ENCODE assay signal across 26 cellular contexts in the genomic region with DNA sequence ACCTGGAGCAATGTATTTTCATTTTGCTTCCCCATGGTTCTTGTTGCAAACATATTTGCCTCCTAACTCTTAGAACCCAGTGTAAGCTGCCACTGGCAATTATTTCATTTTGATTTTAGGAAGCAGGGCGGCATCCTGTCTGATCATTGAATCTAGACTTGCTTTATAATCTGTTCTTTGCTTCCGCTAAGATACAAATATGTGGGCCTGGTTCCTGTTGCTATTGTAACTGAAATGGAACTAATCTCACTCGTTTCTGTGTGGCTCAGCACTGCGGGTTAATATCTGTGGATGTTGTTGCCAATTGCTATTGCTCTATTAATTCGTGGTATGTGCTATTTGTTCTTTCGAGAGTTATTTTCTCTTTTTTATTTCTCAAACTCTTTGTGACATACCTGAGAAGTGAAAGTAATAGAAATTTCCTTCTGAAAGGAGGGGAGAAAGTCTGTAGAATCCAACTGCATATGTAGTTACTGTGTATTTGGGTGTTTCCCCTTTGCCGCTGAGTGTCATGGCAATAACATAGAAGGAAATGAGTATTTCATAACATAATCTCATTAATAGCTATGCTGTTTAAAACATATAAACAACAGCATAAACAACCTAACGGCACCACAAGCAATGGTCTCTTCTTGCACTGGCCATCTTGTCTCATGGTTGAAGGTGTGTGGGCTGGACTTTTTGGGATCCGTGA.
A peak's percentile ranks its signal among the peaks of the same experiment; 100 is the strongest.
DNase-seq lines count a peak whose midpoint lies in the region; ATAC-seq lines count a peak whose summit lies in the region.
"Had no signal": no experiment of that assay in that cellular context is flagged by ENCODE, and none has a peak within 500 bp of the region (broad histone marks: within the 10 kb centered on the region; RNA-seq: fewer than 3 reads in every experiment).

No MANE protein-coding gene starts in this region.

- H3K27me3 ChIP-seq in endocrine pancreas (ENCODE audit: control insufficient read depth, insufficient read depth, low read length) = no peaks in the 10 kb centered on the region
- H3K27me3 ChIP-seq: stomach, transverse colon had no signal

- no peaks in the 10 kb centered on the region for H3K36me3 ChIP-seq in endocrine pancreas (ENCODE audit: control insufficient read depth, insufficient read depth, low read length)
- H3K36me3 ChIP-seq: prostate gland, stomach, transverse colon had no signal

- no peak overlapping the region for H3K9ac ChIP-seq in endocrine pancreas (ENCODE audit: control insufficient read depth, insufficient read depth, low read length)

- ATAC-seq in GM18907 (IDR thresholded peaks at IDR 0.05; ENCODE audit: unreplicated experiment) (peak; percentile 54), HG02588 (IDR thresholded peaks at IDR 0.05; ENCODE audit: unreplicated experiment) (no peak)
- ATAC-seq: SK-N-SH treated with all-trans-retinoic acid at 6 μM for 48 hours had no signal

- H3K4me3 Mint-ChIP-seq in immature natural killer cell = no peak overlapping the region
- no peak overlapping the region for H3K4me3 Mint-ChIP-seq in activated CD4-positive, alpha-beta T cell treated with anti-CD3 and anti-CD28 coated beads, Interleukin-2, amount 10 ng/mL, durations not matched to agents 24 days and 14 days
- H3K4me3 Mint-ChIP-seq: activated naive CD4-positive, alpha-beta T cell treated with anti-CD3 and anti-CD28 coated beads, Interleukin-2, amount 10 ng/mL, durations not matched to agents 7 days and 5 days; mesothelial cell of epicardium had no signal

- no peaks in the 10 kb centered on the region for H3K36me3 Mint-ChIP-seq in immature natural killer cell
- H3K36me3 Mint-ChIP-seq in activated CD4-positive, alpha-beta T cell treated with anti-CD3 and anti-CD28 coated beads, Interleukin-2, amount 10 ng/mL, durations not matched to agents 24 days and 14 days (ENCODE audit: low read depth) = no peaks in the 10 kb centered on the region
- H3K36me3 Mint-ChIP-seq: activated naive CD4-positive, alpha-beta T cell treated with anti-CD3 and anti-CD28 coated beads, Interleukin-2, amount 10 ng/mL, durations not matched to agents 7 days and 5 days; mesothelial cell of epicardium had no signal

- DNase-seq in NOMO-1 treated with DMSO at 0.1 percent for 48 hours (lab: John Stamatoyannopoulos, UW; ENCODE audit: unreplicated experiment) (peak; percentile 62), pulmonary artery endothelial cell (ENCODE audit: low read depth, low spot score) (peak; percentile 39), immature natural killer cell (no peak), NCI-H526 treated with DMSO at 0.1 percent for 48 hours (lab: John Stamatoyannopoulos, UW) (no peak)
- DNase-seq in activated CD4-positive, alpha-beta T cell treated with anti-CD3 and anti-CD28 coated beads, Interleukin-2, amount 10 ng/mL, durations not matched to agents 24 days and 14 days = no peak
- DNase-seq: activated CD4-positive, CD25-positive, alpha-beta regulatory T cell treated with anti-CD3 and anti-CD28 coated beads, Interleukin-2, amount 50 U/mL, for 72 hours; activated naive CD4-positive, alpha-beta T cell treated with anti-CD3 and anti-CD28 coated beads, Interleukin-2, amount 10 ng/mL, durations not matched to agents 7 days and 5 days; activated T-cell treated with anti-CD3 and anti-CD28 coated beads, Interleukin-2, amount 50 U/mL, for 48 hours; AML-193; caudate nucleus; COR-L47; erythroblast; foreskin melanocyte; hypothalamus; IMR-90; MM.1S; NCI-H82; stimulated activated CD4-positive, alpha-beta T cell treated with anti-CD3 and anti-CD28 coated beads, Interleukin-4, amount 100 ng/mL, for 24 hours; stomach; transverse colon had no signal

- no peak overlapping the region for H3K27ac Mint-ChIP-seq in immature natural killer cell
- H3K27ac Mint-ChIP-seq in activated CD4-positive, alpha-beta T cell treated with anti-CD3 and anti-CD28 coated beads, Interleukin-2, amount 10 ng/mL, durations not matched to agents 24 days and 14 days = no peak overlapping the region
- H3K27ac Mint-ChIP-seq: activated naive CD4-positive, alpha-beta T cell treated with anti-CD3 and anti-CD28 coated beads, Interleukin-2, amount 10 ng/mL, durations not matched to agents 7 days and 5 days; mesothelial cell of epicardium had no signal

- H3K4me1 ChIP-seq in endocrine pancreas (ENCODE audit: control insufficient read depth, insufficient read depth, low read length) = peaks cover 8% of the 10 kb centered on the region
- H3K4me1 ChIP-seq: prostate gland, stomach had no signal

- intact Hi-C loops in activated CD4-positive, alpha-beta T cell treated with anti-CD3 and anti-CD28 coated beads, Interleukin-2, amount 10 ng/mL, durations not matched to agents 24 days and 14 days (cut with micrococcal nuclease) = no loop called here

- peaks cover 0 to 2% (median 2%) of the 10 kb centered on the region in 3 donors for H3K27me3 Mint-ChIP-seq in immature natural killer cell (ENCODE audit: low read depth in 3 of 3)
- H3K27me3 Mint-ChIP-seq in activated CD4-positive, alpha-beta T cell treated with anti-CD3 and anti-CD28 coated beads, Interleukin-2, amount 10 ng/mL, durations not matched to agents 24 days and 14 days = no peaks in the 10 kb centered on the region
- H3K27me3 Mint-ChIP-seq: activated naive CD4-positive, alpha-beta T cell treated with anti-CD3 and anti-CD28 coated beads, Interleukin-2, amount 10 ng/mL, durations not matched to agents 7 days and 5 days had no signal

- H3K4me3 ChIP-seq in endocrine pancreas (ENCODE audit: control insufficient read depth, insufficient read depth, low read length) = peak overlapping the region; percentile 52
- H3K4me3 ChIP-seq: prostate gland, stomach, transverse colon had no signal

- H3K4me1 Mint-ChIP-seq in immature natural killer cell = peaks cover 0 to 2% of the 10 kb centered on the region in 2 donors
- H3K4me1 Mint-ChIP-seq in activated CD4-positive, alpha-beta T cell treated with anti-CD3 and anti-CD28 coated beads, Interleukin-2, amount 10 ng/mL, durations not matched to agents 24 days and 14 days = no peaks in the 10 kb centered on the region
- H3K4me1 Mint-ChIP-seq: activated naive CD4-positive, alpha-beta T cell treated with anti-CD3 and anti-CD28 coated beads, Interleukin-2, amount 10 ng/mL, durations not matched to agents 7 days and 5 days had no signal

- H3K9me3 Mint-ChIP-seq in immature natural killer cell = peaks cover 0 to 6% (median 0%) of the 10 kb centered on the region in 6 donors
- H3K9me3 Mint-ChIP-seq in activated CD4-positive, alpha-beta T cell treated with anti-CD3 and anti-CD28 coated beads, Interleukin-2, amount 10 ng/mL, durations not matched to agents 24 days and 14 days = no peaks in the 10 kb centered on the region
- H3K9me3 Mint-ChIP-seq: activated naive CD4-positive, alpha-beta T cell treated with anti-CD3 and anti-CD28 coated beads, Interleukin-2, amount 10 ng/mL, durations not matched to agents 7 days and 5 days; mesothelial cell of epicardium had no signal

- no peaks in the 10 kb centered on the region for H3K9me3 ChIP-seq in endocrine pancreas (ENCODE audit: control insufficient read depth, low read length)
- H3K9me3 ChIP-seq: prostate gland, stomach, transverse colon had no signal

Comparison
In these comparisons a context has a peak if more than half of its experiments do, and no peak if none do; other contexts are left out.
1. DNase-seq: peak in NOMO-1 treated with DMSO at 0.1 percent for 48 hours (single experiment) and pulmonary artery endothelial cell (single experiment); none in immature natural killer cell (0 of 3), activated CD4-positive, alpha-beta T cell treated with anti-CD3 and anti-CD28 coated beads, Interleukin-2, amount 10 ng/mL, durations not matched to agents 24 days and 14 days (single experiment) and NCI-H526 treated with DMSO at 0.1 percent for 48 hours (single experiment).